Comparison of ENCODE assay signal across 1 cellular context in the genomic region with DNA sequence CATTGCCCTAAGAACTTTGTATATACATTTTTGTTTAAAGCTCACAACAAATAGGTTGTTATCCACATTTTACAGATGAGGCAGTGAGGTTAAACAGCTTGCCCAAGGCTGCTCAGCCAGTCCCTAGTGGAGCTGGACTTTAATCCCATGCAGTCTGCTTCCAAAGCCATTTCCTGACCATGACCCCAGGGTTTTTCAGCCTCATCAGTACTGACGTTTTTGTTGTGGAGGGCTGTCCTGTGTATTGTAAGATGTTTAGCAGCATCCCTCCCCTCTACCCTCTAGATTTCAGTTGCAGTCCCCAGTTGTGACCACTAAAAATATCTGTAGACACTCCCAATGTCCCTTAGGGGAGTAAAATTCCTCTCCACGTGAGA.
A peak's percentile ranks its signal among the peaks of the same experiment; 100 is the strongest.
TF ChIP-seq lines count a peak whose summit lies in the region.

No MANE protein-coding gene starts in this region.

TF ChIP-seq in HepG2, 621 proteins besides CTCF, POLR2A, EP300 and RAD21 (continued from another document and continues in another):
- TF ChIP-seq, protein P1, sequence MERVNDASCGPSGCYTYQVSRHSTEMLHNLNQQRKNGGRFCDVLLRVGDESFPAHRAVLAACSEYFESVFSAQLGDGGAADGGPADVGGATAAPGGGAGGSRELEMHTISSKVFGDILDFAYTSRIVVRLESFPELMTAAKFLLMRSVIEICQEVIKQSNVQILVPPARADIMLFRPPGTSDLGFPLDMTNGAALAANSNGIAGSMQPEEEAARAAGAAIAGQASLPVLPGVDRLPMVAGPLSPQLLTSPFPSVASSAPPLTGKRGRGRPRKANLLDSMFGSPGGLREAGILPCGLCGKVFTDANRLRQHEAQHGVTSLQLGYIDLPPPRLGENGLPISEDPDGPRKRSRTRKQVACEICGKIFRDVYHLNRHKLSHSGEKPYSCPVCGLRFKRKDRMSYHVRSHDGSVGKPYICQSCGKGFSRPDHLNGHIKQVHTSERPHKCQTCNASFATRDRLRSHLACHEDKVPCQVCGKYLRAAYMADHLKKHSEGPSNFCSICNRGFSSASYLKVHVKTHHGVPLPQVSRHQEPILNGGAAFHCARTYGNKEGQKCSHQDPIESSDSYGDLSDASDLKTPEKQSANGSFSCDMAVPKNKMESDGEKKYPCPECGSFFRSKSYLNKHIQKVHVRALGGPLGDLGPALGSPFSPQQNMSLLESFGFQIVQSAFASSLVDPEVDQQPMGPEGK (CRISPR knock-in tag; IDR thresholded peaks at IDR 0.05), result no peak
- no peak for TF ChIP-seq CEBPB (IDR thresholded peaks at IDR 0.05; ENCODE audit: borderline replicate concordance, low read depth, low read length)
- no peak for TF ChIP-seq HES4 (CRISPR knock-in tag; IDR thresholded peaks at IDR 0.05; ENCODE audit: borderline replicate concordance)
- TF ChIP-seq, protein P2, sequence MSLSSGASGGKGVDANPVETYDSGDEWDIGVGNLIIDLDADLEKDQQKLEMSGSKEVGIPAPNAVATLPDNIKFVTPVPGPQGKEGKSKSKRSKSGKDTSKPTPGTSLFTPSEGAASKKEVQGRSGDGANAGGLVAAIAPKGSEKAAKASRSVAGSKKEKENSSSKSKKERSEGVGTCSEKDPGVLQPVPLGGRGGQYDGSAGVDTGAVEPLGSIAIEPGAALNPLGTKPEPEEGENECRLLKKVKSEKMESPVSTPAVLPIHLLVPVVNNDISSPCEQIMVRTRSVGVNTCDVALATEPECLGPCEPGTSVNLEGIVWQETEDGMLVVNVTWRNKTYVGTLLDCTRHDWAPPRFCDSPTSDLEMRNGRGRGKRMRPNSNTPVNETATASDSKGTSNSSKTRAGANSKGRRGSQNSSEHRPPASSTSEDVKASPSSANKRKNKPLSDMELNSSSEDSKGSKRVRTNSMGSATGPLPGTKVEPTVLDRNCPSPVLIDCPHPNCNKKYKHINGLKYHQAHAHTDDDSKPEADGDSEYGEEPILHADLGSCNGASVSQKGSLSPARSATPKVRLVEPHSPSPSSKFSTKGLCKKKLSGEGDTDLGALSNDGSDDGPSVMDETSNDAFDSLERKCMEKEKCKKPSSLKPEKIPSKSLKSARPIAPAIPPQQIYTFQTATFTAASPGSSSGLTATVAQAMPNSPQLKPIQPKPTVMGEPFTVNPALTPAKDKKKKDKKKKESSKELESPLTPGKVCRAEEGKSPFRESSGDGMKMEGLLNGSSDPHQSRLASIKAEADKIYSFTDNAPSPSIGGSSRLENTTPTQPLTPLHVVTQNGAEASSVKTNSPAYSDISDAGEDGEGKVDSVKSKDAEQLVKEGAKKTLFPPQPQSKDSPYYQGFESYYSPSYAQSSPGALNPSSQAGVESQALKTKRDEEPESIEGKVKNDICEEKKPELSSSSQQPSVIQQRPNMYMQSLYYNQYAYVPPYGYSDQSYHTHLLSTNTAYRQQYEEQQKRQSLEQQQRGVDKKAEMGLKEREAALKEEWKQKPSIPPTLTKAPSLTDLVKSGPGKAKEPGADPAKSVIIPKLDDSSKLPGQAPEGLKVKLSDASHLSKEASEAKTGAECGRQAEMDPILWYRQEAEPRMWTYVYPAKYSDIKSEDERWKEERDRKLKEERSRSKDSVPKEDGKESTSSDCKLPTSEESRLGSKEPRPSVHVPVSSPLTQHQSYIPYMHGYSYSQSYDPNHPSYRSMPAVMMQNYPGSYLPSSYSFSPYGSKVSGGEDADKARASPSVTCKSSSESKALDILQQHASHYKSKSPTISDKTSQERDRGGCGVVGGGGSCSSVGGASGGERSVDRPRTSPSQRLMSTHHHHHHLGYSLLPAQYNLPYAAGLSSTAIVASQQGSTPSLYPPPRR (CRISPR knock-in tag; IDR thresholded peaks at IDR 0.05; ENCODE audit: borderline replicate concordance), result no peak
- TF ChIP-seq ZSCAN31 (CRISPR knock-in tag; IDR thresholded peaks at IDR 0.05; ENCODE audit: low read depth), result no peak
- TF ChIP-seq GATAD2A (CRISPR knock-in tag; IDR thresholded peaks at IDR 0.05), result 0 out of 2 replicates have a peak, but pooled peaks have one; percentile 22
- TF ChIP-seq RNF219 (CRISPR knock-in tag; IDR thresholded peaks at IDR 0.05), result no peak
- TF ChIP-seq ZNF883 (CRISPR knock-in tag; IDR thresholded peaks at IDR 0.05; ENCODE audit: not compliant biosample characterization), result no peak
- TF ChIP-seq ZNF546 (CRISPR knock-in tag; conservative IDR thresholded peaks at IDR 0.05), result no peak
- TF ChIP-seq ZBTB21 (CRISPR knock-in tag; IDR thresholded peaks at IDR 0.05), result no peak
- no peak for TF ChIP-seq ZBTB39 (CRISPR knock-in tag; IDR thresholded peaks at IDR 0.05)
- TF ChIP-seq SAP130 (CRISPR knock-in tag; IDR thresholded peaks at IDR 0.05; ENCODE audit: low read depth), result 0 out of 2 replicates have a peak, but pooled peaks have one; percentile 19
- TF ChIP-seq AGO2 (optimal IDR thresholded peaks at IDR 0.05; ENCODE audit: low read depth, low read length), result no peak
- TF ChIP-seq GPBP1L1 (CRISPR knock-in tag; IDR thresholded peaks at IDR 0.05), result no peak
- no peak for TF ChIP-seq FOXP1 (IDR thresholded peaks at IDR 0.05)
- TF ChIP-seq FOXP1 (CRISPR knock-in tag; IDR thresholded peaks at IDR 0.05), result 0 out of 2 replicates have a peak, but pooled peaks have one; percentile 11
- TF ChIP-seq, protein P3, sequence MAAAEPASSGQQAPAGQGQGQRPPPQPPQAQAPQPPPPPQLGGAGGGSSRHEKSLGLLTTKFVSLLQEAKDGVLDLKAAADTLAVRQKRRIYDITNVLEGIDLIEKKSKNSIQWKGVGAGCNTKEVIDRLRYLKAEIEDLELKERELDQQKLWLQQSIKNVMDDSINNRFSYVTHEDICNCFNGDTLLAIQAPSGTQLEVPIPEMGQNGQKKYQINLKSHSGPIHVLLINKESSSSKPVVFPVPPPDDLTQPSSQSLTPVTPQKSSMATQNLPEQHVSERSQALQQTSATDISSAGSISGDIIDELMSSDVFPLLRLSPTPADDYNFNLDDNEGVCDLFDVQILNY (CRISPR knock-in tag; conservative IDR thresholded peaks at IDR 0.05), result no peak
- no peak for TF ChIP-seq ZBTB7A (CRISPR knock-in tag; IDR thresholded peaks at IDR 0.05)
- no peak for TF ChIP-seq ZFP1 (CRISPR knock-in tag; IDR thresholded peaks at IDR 0.05)
- no peak for TF ChIP-seq ZNF274 (CRISPR knock-in tag; IDR thresholded peaks at IDR 0.05)
- TF ChIP-seq ZNF569 (CRISPR knock-in tag; IDR thresholded peaks at IDR 0.05; ENCODE audit: borderline replicate concordance), result no peak
- TF ChIP-seq HHEX (CRISPR knock-in tag; IDR thresholded peaks at IDR 0.05), result no peak
- TF ChIP-seq ELF1 (CRISPR knock-in tag; IDR thresholded peaks at IDR 0.05), result no peak
- TF ChIP-seq MIER2 (CRISPR knock-in tag; IDR thresholded peaks at IDR 0.05), result no peak
- TF ChIP-seq, protein P4, sequence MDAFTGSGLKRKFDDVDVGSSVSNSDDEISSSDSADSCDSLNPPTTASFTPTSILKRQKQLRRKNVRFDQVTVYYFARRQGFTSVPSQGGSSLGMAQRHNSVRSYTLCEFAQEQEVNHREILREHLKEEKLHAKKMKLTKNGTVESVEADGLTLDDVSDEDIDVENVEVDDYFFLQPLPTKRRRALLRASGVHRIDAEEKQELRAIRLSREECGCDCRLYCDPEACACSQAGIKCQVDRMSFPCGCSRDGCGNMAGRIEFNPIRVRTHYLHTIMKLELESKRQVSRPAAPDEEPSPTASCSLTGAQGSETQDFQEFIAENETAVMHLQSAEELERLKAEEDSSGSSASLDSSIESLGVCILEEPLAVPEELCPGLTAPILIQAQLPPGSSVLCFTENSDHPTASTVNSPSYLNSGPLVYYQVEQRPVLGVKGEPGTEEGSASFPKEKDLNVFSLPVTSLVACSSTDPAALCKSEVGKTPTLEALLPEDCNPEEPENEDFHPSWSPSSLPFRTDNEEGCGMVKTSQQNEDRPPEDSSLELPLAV (CRISPR knock-in tag; conservative IDR thresholded peaks at IDR 0.05; ENCODE audit: low read depth), result no peak
- TF ChIP-seq KDM5A (IDR thresholded peaks at IDR 0.05; ENCODE audit: borderline replicate concordance, low read length), result no peak
- TF ChIP-seq CBFB (CRISPR knock-in tag; IDR thresholded peaks at IDR 0.05), result no peak
- TF ChIP-seq RFXAP (CRISPR knock-in tag; IDR thresholded peaks at IDR 0.05; ENCODE audit: borderline replicate concordance), result no peak
- peak; percentile 31; the same call in 1 of the 2 replicates for TF ChIP-seq NR2C2 (CRISPR knock-in tag; IDR thresholded peaks at IDR 0.05; ENCODE audit: borderline replicate concordance)
- TF ChIP-seq ZNF782 (CRISPR knock-in tag; IDR thresholded peaks at IDR 0.05; ENCODE audit: borderline replicate concordance), result no peak
- no peak for TF ChIP-seq ZNF275 (CRISPR knock-in tag; IDR thresholded peaks at IDR 0.05; ENCODE audit: borderline replicate concordance)
- no peak for TF ChIP-seq ZNF333 (CRISPR knock-in tag; IDR thresholded peaks at IDR 0.05; ENCODE audit: borderline replicate concordance)
- TF ChIP-seq HMG20A (CRISPR knock-in tag; IDR thresholded peaks at IDR 0.05; ENCODE audit: borderline replicate concordance), result peak; percentile 36; the same call in 1 of the 2 replicates
- no peak for TF ChIP-seq SRSF9 (IDR thresholded peaks at IDR 0.05; ENCODE audit: borderline replicate concordance, insufficient read depth, low read depth, low read length, poor library complexity, severe bottlenecking)
- no peak for TF ChIP-seq NAIF1 (CRISPR knock-in tag; IDR thresholded peaks at IDR 0.05; ENCODE audit: borderline replicate concordance)
- TF ChIP-seq, protein P5, sequence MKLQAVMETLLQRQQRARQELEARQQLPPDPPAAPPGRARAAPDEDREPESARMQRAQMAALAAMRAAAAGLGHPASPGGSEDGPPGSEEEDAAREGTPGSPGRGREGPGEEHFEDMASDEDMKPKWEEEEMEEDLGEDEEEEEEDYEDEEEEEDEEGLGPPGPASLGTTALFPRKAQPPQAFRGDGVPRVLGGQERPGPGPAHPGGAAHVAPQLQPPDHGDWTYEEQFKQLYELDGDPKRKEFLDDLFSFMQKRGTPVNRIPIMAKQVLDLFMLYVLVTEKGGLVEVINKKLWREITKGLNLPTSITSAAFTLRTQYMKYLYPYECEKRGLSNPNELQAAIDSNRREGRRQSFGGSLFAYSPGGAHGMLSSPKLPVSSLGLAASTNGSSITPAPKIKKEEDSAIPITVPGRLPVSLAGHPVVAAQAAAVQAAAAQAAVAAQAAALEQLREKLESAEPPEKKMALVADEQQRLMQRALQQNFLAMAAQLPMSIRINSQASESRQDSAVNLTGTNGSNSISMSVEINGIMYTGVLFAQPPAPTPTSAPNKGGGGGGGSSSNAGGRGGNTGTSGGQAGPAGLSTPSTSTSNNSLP (IDR thresholded peaks at IDR 0.05; ENCODE audit: low read depth, low read length), result 0 out of 2 replicates have a peak, but pooled peaks have one; percentile 17
